16 cellular contexts compared by ENCODE assay signal in the genomic region with DNA sequence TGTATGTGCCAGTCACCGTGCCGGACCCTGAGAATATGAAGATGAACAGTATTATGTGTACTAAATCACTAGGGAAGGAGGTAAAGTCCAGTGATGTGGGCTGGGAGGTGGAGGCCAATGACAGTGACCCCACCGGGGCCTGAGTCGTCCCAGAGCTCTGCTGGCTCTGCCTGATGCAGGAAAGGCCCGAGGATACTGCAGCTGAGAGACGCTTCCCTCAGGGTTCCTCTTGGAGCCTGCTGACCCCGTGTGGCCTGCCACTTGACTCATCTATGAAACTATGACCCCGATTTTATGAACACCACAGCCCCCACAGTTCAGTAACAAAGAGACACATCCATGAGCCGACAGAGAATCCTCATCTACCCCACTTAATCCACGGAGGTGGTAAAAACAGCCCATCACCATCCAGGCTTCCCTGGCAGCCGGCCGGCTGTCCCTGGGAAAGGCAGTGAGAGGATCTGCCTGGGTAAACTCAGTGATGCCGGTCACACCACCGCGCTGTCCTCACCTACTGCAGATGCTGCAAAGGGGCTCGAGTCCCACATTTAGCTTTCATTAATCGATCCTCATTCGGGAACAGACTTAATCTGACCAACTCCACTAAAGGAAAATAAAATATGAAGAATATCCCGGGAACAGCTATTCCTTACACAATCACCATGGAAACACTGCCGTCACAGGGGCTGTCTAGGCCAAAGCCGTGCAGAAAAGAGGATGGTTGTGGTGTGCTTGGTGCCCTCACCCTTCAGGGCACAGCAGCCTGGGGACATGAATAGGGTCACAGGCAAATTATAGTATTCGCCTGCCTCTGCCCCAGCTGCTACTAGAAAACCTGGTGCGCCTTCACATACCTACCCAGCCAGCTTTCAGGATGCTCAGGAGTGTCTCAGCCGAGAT.
"Had no signal": no experiment of that assay in that cellular context is flagged by ENCODE, and none has a peak within 500 bp of the region (broad histone marks: within the 10 kb centered on the region; RNA-seq: fewer than 3 reads in every experiment).

No MANE protein-coding gene starts in this region.

- H3K27me3 ChIP-seq: hepatocyte, tibial artery, uterus had no signal

- H3K9me3 Mint-ChIP-seq: activated T-cell treated with anti-CD3 and anti-CD28 coated beads, Interleukin-2, amount 50 U/mL, for 4 hours had no signal

- H3K27ac Mint-ChIP-seq: activated CD8-positive, alpha-beta memory T cell treated with anti-CD3 and anti-CD28 coated beads, Interleukin-2, amount 10 ng/mL, durations not matched to agents 7 days and 5 days; activated naive CD4-positive, alpha-beta T cell treated with anti-CD3 and anti-CD28 coated beads, Interleukin-2, amount 50 U/mL, for 72 hours; nephron; T-helper 2 cell treated with Interferon-gamma antibody and Interleukin-4, amounts not matched to agents 5 μg/mL and 100 μg/mL, for 36 hours had no signal

- H3K36me3 Mint-ChIP-seq: activated CD8-positive, alpha-beta memory T cell treated with anti-CD3 and anti-CD28 coated beads, Interleukin-2, amount 10 ng/mL, durations not matched to agents 7 days and 5 days; activated naive CD4-positive, alpha-beta T cell treated with anti-CD3 and anti-CD28 coated beads, Interleukin-2, amount 50 U/mL, for 72 hours had no signal

- H3K4me3 ChIP-seq: hepatocyte, skin epidermis, tibial artery, uterus had no signal

- H3K9me3 ChIP-seq: tibial artery, uterus had no signal

- DNase-seq: activated CD4-positive, alpha-beta T cell treated with anti-CD3 and anti-CD28 coated beads, Interleukin-2, amount 50 U/mL, for 4 hours; activated CD8-positive, alpha-beta memory T cell treated with anti-CD3 and anti-CD28 coated beads, Interleukin-2, amount 10 ng/mL, durations not matched to agents 7 days and 5 days; activated effector memory CD4-positive, alpha-beta T cell treated with anti-CD3 and anti-CD28 coated beads, Interleukin-2, amount 50 U/mL, for 16 hours; activated T-cell treated with anti-CD3 and anti-CD28 coated beads, Interleukin-2, amount 50 U/mL, for 4 hours; cerebellar nuclear complex; dermis blood vessel endothelial cell; erythroblast; kidney glomerular epithelial cell; tibial artery; uterus had no signal

- H3K27me3 Mint-ChIP-seq: activated CD8-positive, alpha-beta memory T cell treated with anti-CD3 and anti-CD28 coated beads, Interleukin-2, amount 10 ng/mL, durations not matched to agents 7 days and 5 days had no signal

- H3K4me3 Mint-ChIP-seq: activated CD8-positive, alpha-beta memory T cell treated with anti-CD3 and anti-CD28 coated beads, Interleukin-2, amount 10 ng/mL, durations not matched to agents 7 days and 5 days; activated T-cell treated with anti-CD3 and anti-CD28 coated beads, Interleukin-2, amount 50 U/mL, for 4 hours; nephron; T-helper 2 cell treated with Interferon-gamma antibody and Interleukin-4, amounts not matched to agents 5 μg/mL and 100 μg/mL, for 36 hours had no signal

- H3K36me3 ChIP-seq: tibial artery, uterus had no signal

- ATAC-seq: activated CD4-positive, CD25-positive, alpha-beta regulatory T cell treated with anti-CD3 and anti-CD28 coated beads, Interleukin-2, amount 50 U/mL, for 24 hours; activated CD8-positive, alpha-beta memory T cell treated with anti-CD3 and anti-CD28 coated beads, Interleukin-2, amount 10 ng/mL, durations not matched to agents 7 days and 5 days; activated naive CD4-positive, alpha-beta T cell treated with anti-CD3 and anti-CD28 coated beads, Interleukin-2, amount 50 U/mL, for 72 hours; activated T-cell treated with anti-CD3 and anti-CD28 coated beads, Interleukin-2, amount 50 U/mL, for 4 hours had no signal

- H3K27ac ChIP-seq: hepatocyte, skin epidermis, tibial artery, uterus had no signal

- H3K4me1 ChIP-seq: tibial artery, uterus had no signal

- H3K4me1 Mint-ChIP-seq: activated CD8-positive, alpha-beta memory T cell treated with anti-CD3 and anti-CD28 coated beads, Interleukin-2, amount 10 ng/mL, durations not matched to agents 7 days and 5 days had no signal
